Comparison of ENCODE assay signal across 1 cellular context in the genomic region with DNA sequence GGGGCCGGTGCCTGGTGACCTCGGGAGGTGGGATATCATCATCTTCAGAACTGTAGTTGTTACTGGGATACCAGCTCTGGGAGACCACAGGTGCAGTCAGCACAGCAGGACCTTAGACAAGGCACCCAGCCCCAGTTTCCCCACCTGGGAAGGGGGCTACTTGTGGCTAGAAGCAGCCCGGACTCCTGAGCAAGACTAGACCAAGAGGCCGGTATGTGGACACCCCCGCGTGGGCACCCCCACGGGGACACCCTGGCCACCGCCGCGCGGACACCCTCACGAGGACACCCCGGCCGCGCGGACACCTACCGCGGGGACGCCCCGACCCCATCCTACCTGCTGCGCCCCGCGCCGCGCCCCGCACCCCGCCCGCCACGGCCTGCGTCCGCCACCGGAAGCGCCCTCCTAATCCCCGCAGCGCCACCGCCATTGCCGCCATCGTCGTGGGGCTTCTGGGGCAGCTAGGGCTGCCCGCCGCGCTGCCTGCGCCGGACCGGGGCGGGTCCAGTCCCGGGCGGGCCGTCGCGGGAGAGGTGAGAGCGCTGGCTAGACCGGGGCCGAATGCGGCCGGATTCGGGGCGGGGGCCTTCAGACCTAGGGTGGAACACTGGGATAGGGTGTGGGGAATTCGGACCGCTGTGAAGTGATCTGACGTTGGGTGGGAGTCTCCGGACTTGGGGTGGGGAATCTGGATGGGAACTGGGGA.
A peak's percentile ranks its signal among the peaks of the same experiment; 100 is the strongest.
TF ChIP-seq lines count a peak whose summit lies in the region.

TSS of gene COMT (plus strand) at position 408 of the 706 bp plus-strand sequence. CDS start 20,755 bp downstream, outside the sequence.
TSS of gene TXNRD2 (minus strand) at position 454 of the 706 bp plus-strand sequence. CDS start at position 439, 15 bp downstream.

TF ChIP-seq in K562, 482 proteins besides CTCF, POLR2A, EP300 and RAD21 (continued from another document):
- TF ChIP-seq KAT8 (IDR thresholded peaks at IDR 0.05; ENCODE audit: low read depth) (no peak), EP400 (IDR thresholded peaks at IDR 0.05) (no peak), SREBF1 (IDR thresholded peaks at IDR 0.05; ENCODE audit: borderline replicate concordance, low read depth, low read length) (peak; percentile 53; the same call in 1 of the 2 replicates), SMAD1 (IDR thresholded peaks at IDR 0.05; ENCODE audit: low read depth, low read length, partially characterized antibody) (peak; percentile 96), ZNF324 (CRISPR knock-in tag; IDR thresholded peaks at IDR 0.05) (no peak; the same call in 1 of the 2 replicates), ZNF311 (CRISPR knock-in tag; IDR thresholded peaks at IDR 0.05) (0 out of 2 replicates have a peak, but pooled peaks have one; percentile 51), CBX2 (IDR thresholded peaks at IDR 0.05; ENCODE audit: insufficient read depth, low read length, poor library complexity, severe bottlenecking) (no peak), CBX1 (IDR thresholded peaks at IDR 0.05; ENCODE audit: low read depth) (no peak), ZNF830 (CRISPR knock-in tag; IDR thresholded peaks at IDR 0.05) (peak; percentile 85; the same call in 1 of the 2 replicates)
- TF ChIP-seq, protein P1, sequence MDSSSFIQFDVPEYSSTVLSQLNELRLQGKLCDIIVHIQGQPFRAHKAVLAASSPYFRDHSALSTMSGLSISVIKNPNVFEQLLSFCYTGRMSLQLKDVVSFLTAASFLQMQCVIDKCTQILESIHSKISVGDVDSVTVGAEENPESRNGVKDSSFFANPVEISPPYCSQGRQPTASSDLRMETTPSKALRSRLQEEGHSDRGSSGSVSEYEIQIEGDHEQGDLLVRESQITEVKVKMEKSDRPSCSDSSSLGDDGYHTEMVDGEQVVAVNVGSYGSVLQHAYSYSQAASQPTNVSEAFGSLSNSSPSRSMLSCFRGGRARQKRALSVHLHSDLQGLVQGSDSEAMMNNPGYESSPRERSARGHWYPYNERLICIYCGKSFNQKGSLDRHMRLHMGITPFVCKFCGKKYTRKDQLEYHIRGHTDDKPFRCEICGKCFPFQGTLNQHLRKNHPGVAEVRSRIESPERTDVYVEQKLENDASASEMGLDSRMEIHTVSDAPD (CRISPR knock-in tag; IDR thresholded peaks at IDR 0.05): no peak; the same call in 1 of the 2 replicates
- TF ChIP-seq, protein P2, sequence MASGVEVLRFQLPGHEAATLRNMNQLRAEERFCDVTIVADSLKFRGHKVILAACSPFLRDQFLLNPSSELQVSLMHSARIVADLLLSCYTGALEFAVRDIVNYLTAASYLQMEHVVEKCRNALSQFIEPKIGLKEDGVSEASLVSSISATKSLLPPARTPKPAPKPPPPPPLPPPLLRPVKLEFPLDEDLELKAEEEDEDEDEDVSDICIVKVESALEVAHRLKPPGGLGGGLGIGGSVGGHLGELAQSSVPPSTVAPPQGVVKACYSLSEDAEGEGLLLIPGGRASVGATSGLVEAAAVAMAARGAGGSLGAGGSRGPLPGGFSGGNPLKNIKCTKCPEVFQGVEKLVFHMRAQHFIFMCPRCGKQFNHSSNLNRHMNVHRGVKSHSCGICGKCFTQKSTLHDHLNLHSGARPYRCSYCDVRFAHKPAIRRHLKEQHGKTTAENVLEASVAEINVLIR (CRISPR knock-in tag; IDR thresholded peaks at IDR 0.05): peak; percentile 62; the same call in 1 of the 2 replicates
